ENCODE assay signal across 8 cellular contexts in genomic region chr12:123233505-123234299, GRCh38. TPM values are rescaled to one million over a fixed set of nuclear protein-coding genes. Genes with fewer than 3 reads are reported as not detected.
DNase-seq lines count a peak whose midpoint lies in the region; ATAC-seq, FAIRE-seq and TF ChIP-seq lines count a peak whose summit lies in the region.

No MANE protein-coding gene starts in this region.

- 0 out of 5 replicates have a peak, but pooled peaks of 1 of the 2 experiments have one; percentile 10 for TF ChIP-seq EP300 in A549 (IDR thresholded peaks at IDR 0.05)

- TF ChIP-seq POLR2A in A549 (IDR thresholded peaks at IDR 0.05; ENCODE audit: low read length): peak; percentile 56

- peak overlapping the region; percentile 89 for H3K4me2 ChIP-seq in A549

- no peak for TF ChIP-seq RAD21 in A549 (conservative IDR thresholded peaks at IDR 0.05 in 1 of 2, IDR thresholded peaks at IDR 0.05 in 1 of 2)

- H3K4me1 Mint-ChIP-seq in activated T-cell treated with anti-CD3 and anti-CD28 coated beads, Interleukin-2, amount 50 U/mL, for 72 hours (ENCODE audit: low read depth): peaks cover 73% of the 10 kb centered on the region
- H3K4me1 Mint-ChIP-seq in stimulated activated memory B cell treated with anti-CD40 and anti-IgM and Interleukin-4, amounts not matched to agents 10 μg/mL and 1 μg/mL and 100 μg/mL, for 72 hours: peaks cover 57% of the 10 kb centered on the region

- H3K27ac ChIP-seq in A549: peak overlapping the region; percentile 93 to 97

- peak overlapping the region; percentile 98 to 99 for H3K4me3 Mint-ChIP-seq in activated T-cell treated with anti-CD3 and anti-CD28 coated beads, Interleukin-2, amount 50 U/mL, for 72 hours
- H3K4me3 Mint-ChIP-seq in stimulated activated memory B cell treated with anti-CD40 and anti-IgM and Interleukin-4, amounts not matched to agents 10 μg/mL and 1 μg/mL and 100 μg/mL, for 72 hours: peak overlapping the region; percentile 90

- H3K9me3 Mint-ChIP-seq in activated T-cell treated with anti-CD3 and anti-CD28 coated beads, Interleukin-2, amount 50 U/mL, for 72 hours: no peaks in the 10 kb centered on the region
- no peaks in the 10 kb centered on the region for H3K9me3 Mint-ChIP-seq in stimulated activated memory B cell treated with anti-CD40 and anti-IgM and Interleukin-4, amounts not matched to agents 10 μg/mL and 1 μg/mL and 100 μg/mL, for 72 hours

- DNase-seq in A549 (ENCODE audit: low read depth in 1 of 2, low spot score in 1 of 2): no peak
- DNase-seq in activated T-cell treated with anti-CD3 and anti-CD28 coated beads, Interleukin-2, amount 50 U/mL, for 72 hours: peak in 1 of 2 donors; percentile 10
- DNase-seq in activated CD8-positive, alpha-beta memory T cell treated with anti-CD3 and anti-CD28 coated beads, Interleukin-2, amount 50 U/mL, for 4 hours: no peak

- H3K4me1 ChIP-seq in A549 (peaks cover 38% of the 10 kb centered on the region), iPS-15b (ENCODE audit: control insufficient read depth, insufficient read depth, low read length) (peaks cover 4% of the 10 kb centered on the region)

- TF ChIP-seq CTCF in A549 (IDR thresholded peaks at IDR 0.05): no peak

- peak overlapping the region; percentile 98 for H3K27ac Mint-ChIP-seq in activated T-cell treated with anti-CD3 and anti-CD28 coated beads, Interleukin-2, amount 50 U/mL, for 72 hours
- H3K27ac Mint-ChIP-seq in stimulated activated memory B cell treated with anti-CD40 and anti-IgM and Interleukin-4, amounts not matched to agents 10 μg/mL and 1 μg/mL and 100 μg/mL, for 72 hours: peak overlapping the region; percentile 91

- H3K9me3 ChIP-seq in A549: no peaks in the 10 kb centered on the region
- no peaks in the 10 kb centered on the region for H3K9me3 ChIP-seq in iPS-15b (ENCODE audit: control insufficient read depth, insufficient read depth, low read length)

- H3K27me3 ChIP-seq in iPS-15b (ENCODE audit: control insufficient read depth, insufficient read depth, low read length): no peaks in the 10 kb centered on the region

- H3K36me3 ChIP-seq in iPS-15b (ENCODE audit: control insufficient read depth, insufficient read depth, low read length): peaks cover 4% of the 10 kb centered on the region

- CTCF ChIA-PET in A549 (lab: Yijun Ruan, JAX): interaction anchor here (0.6 to 4.3 kb wide), 9 partner anchors 8 to 373 kb away, joined by 3 to 31 read pairs (median 5); partner anchors contain the start of gene PITPNM2

- no peak for FAIRE-seq in A549 (lab: Jason Lieb, UNC)

- peaks cover 7 to 23% of the 10 kb centered on the region in 2 donors for H3K36me3 Mint-ChIP-seq in activated T-cell treated with anti-CD3 and anti-CD28 coated beads, Interleukin-2, amount 50 U/mL, for 72 hours (ENCODE audit: insufficient read depth in 2 of 2)
- peaks cover 12% of the 10 kb centered on the region for H3K36me3 Mint-ChIP-seq in stimulated activated memory B cell treated with anti-CD40 and anti-IgM and Interleukin-4, amounts not matched to agents 10 μg/mL and 1 μg/mL and 100 μg/mL, for 72 hours

- peak overlapping the region; percentile 84 for H3K4me3 ChIP-seq in A549
- H3K4me3 ChIP-seq in iPS-15b (ENCODE audit: low read depth, low read length): peak overlapping the region; percentile 86

- 3% methylated on average over 30 of the region's 42 CpGs for WGBS in A549 (ENCODE audit: missing lambda C conversion rate)

- no peaks in the 10 kb centered on the region for H3K27me3 Mint-ChIP-seq in activated T-cell treated with anti-CD3 and anti-CD28 coated beads, Interleukin-2, amount 50 U/mL, for 72 hours (ENCODE audit: low read depth)
- H3K27me3 Mint-ChIP-seq in stimulated activated memory B cell treated with anti-CD40 and anti-IgM and Interleukin-4, amounts not matched to agents 10 μg/mL and 1 μg/mL and 100 μg/mL, for 72 hours: no peaks in the 10 kb centered on the region

- ATAC-seq in A549 (peak; percentile 28), GM19025 (IDR thresholded peaks at IDR 0.05; ENCODE audit: low read depth, unreplicated experiment) (peak; percentile 8), HG03457 (IDR thresholded peaks at IDR 0.05; ENCODE audit: unreplicated experiment) (peak; percentile 9), HG02588 (IDR thresholded peaks at IDR 0.05; ENCODE audit: unreplicated experiment) (no peak)
- ATAC-seq in activated T-cell treated with anti-CD3 and anti-CD28 coated beads, Interleukin-2, amount 50 U/mL, for 72 hours (replicated peaks in 1 of 2): peak; percentile 15 to 18
- ATAC-seq in stimulated activated memory B cell treated with anti-CD40 and anti-IgM and Interleukin-4, amounts not matched to agents 10 μg/mL and 1 μg/mL and 100 μg/mL, for 72 hours: peak; percentile 25

- H3K9ac ChIP-seq in iPS-15b (ENCODE audit: low read depth, low read length): peak overlapping the region; percentile 82

- POLR2A ChIA-PET in A549 (lab: Yijun Ruan, JAX): interaction anchor here (0.5 to 2.6 kb wide), 36 partner anchors 9 to 346 kb away, joined by 3 to 29 read pairs (median 8); partner anchors contain the start of genes ABCB9, ARL6IP4, KMT5A and OGFOD2

TF ChIP-seq in A549, 52 proteins besides CTCF, POLR2A, EP300 and RAD21 (continues in another document):
- TF ChIP-seq PHF8 (IDR thresholded peaks at IDR 0.05; ENCODE audit: borderline replicate concordance, low read depth) (peak; percentile 29; the same call in 1 of the 2 replicates), HMGXB4 (CRISPR knock-in tag; IDR thresholded peaks at IDR 0.05; ENCODE audit: borderline replicate concordance) (no peak), RFX5 (IDR thresholded peaks at IDR 0.05) (peak; percentile 7; the same call in 1 of the 2 replicates), USF2 (IDR thresholded peaks at IDR 0.05) (no peak)

RNA-seq across cellular contexts. Expression of gene MTRFR, which starts 0.5 kb away (rescaled TPM):
- polyA plus RNA-seq in A549 (2011; rRNA removed) (15.5 and 16.0 TPM in 2 replicates), A549 (2017; fragmentation: RNase III; extraction: RNeasy Plus Mini Kit Qiagen cat#74134 plus additional on column Dnase treatment) (23.5 to 27.6 TPM (median 25.2 TPM) in 3 replicates)
- 13.3 and 15.5 TPM in 2 replicates for polyA plus RNA-seq in A549 (2012; cell fraction: cytosol; rRNA removed)
- 6.6 and 8.3 TPM in 2 replicates for polyA plus RNA-seq in A549 (2012; cell fraction: nucleus; rRNA removed)
- 21.8 and 26.0 TPM in 2 replicates for polyA minus RNA-seq in A549 (2011; rRNA and poly(A)+ RNA removed)
- total RNA-seq in activated T-cell treated with anti-CD3 and anti-CD28 coated beads, Interleukin-2, amount 50 U/mL, for 72 hours: 10 to 100 TPM; 34.0 to 36.6 TPM

RNA-seq across cellular contexts. Expression of gene MPHOSPH9, which starts 0.8 kb away (rescaled TPM):
- polyA plus RNA-seq in A549 (2011; rRNA removed) (52.0 and 74.9 TPM in 2 replicates), A549 (2017; fragmentation: RNase III; extraction: RNeasy Plus Mini Kit Qiagen cat#74134 plus additional on column Dnase treatment) (28.5 to 31.0 TPM (median 29.3 TPM) in 3 replicates)
- polyA plus RNA-seq in A549 (2012; cell fraction: cytosol; rRNA removed): 10.5 and 13.0 TPM in 2 replicates
- polyA plus RNA-seq in A549 (2012; cell fraction: nucleus; rRNA removed): 15.4 and 18.5 TPM in 2 replicates
- 45.2 and 59.6 TPM in 2 replicates for polyA minus RNA-seq in A549 (2011; rRNA and poly(A)+ RNA removed)
- 100 to 1,000 TPM; 104 to 121 TPM for total RNA-seq in activated T-cell treated with anti-CD3 and anti-CD28 coated beads, Interleukin-2, amount 50 U/mL, for 72 hours

RNA-seq across cellular contexts. Expression of gene CDK2AP1, which starts 38.0 kb away (rescaled TPM):
- polyA plus RNA-seq in A549 (2011; rRNA removed) (249 and 329 TPM in 2 replicates), A549 (2017; fragmentation: RNase III; extraction: RNeasy Plus Mini Kit Qiagen cat#74134 plus additional on column Dnase treatment) (146 to 167 TPM (median 157 TPM) in 3 replicates)
- polyA plus RNA-seq in A549 (2012; cell fraction: cytosol; rRNA removed): 130 and 131 TPM in 2 replicates
- 33.2 and 39.8 TPM in 2 replicates for polyA plus RNA-seq in A549 (2012; cell fraction: nucleus; rRNA removed)
- polyA minus RNA-seq in A549 (2011; rRNA and poly(A)+ RNA removed): 83.2 and 84.7 TPM in 2 replicates
- 10 to 100 TPM; 37.8 to 40.0 TPM for total RNA-seq in activated T-cell treated with anti-CD3 and anti-CD28 coated beads, Interleukin-2, amount 50 U/mL, for 72 hours
